Comparison of ENCODE assay signal across 8 cellular contexts in genomic region chr9:131393622-131394463, GRCh38. TPM values are rescaled to one million over a fixed set of nuclear protein-coding genes. Genes with fewer than 3 reads are reported as not detected.
DNase-seq lines count a peak whose midpoint lies in the region; ATAC-seq and TF ChIP-seq lines count a peak whose summit lies in the region.

Gene PRRC2B, plus strand, starts transcription at chr9:131394086. Its CDS starts 36,059 bp downstream, at chr9:131430145.

- no peaks in the 10 kb centered on the region for H3K27me3 Mint-ChIP-seq in CD8-positive, alpha-beta T cell (ENCODE audit: low read depth)
- H3K27me3 Mint-ChIP-seq in natural killer cell (ENCODE audit: low read depth in 2 of 2): no peaks in the 10 kb centered on the region

- intact Hi-C loops in CD8-positive, alpha-beta T cell (cut with DNase I, micrococcal nuclease): loop anchor here (1.0 to 10.0 kb wide), 6 partner anchors 15 to 961 kb away; partner anchors contain the start of genes POMT1 (in 1 of the 2), SETX (in 1 of the 2) and UCK1 (in 1 of the 2)
- intact Hi-C loops in natural killer cell (cut with micrococcal nuclease): loop anchor here (1.0 kb wide), 1 partner anchor 21 kb away; no protein-coding TSS in a partner anchor

- H3K27ac ChIP-seq in CD8-positive, alpha-beta T cell (ENCODE audit: low read depth, low read length): peak within 1 kb of the TSS; percentile 78

- peak within 1 kb of the TSS; percentile 92 for H3K4me3 Mint-ChIP-seq in CD8-positive, alpha-beta T cell
- H3K4me3 Mint-ChIP-seq in natural killer cell: peak within 1 kb of the TSS; percentile 92

- no peaks in the 10 kb centered on the region for H3K9me3 Mint-ChIP-seq in CD8-positive, alpha-beta T cell
- no peaks in the 10 kb centered on the region for H3K9me3 Mint-ChIP-seq in natural killer cell

- peaks cover 49% of the 10 kb centered on the region for H3K4me1 Mint-ChIP-seq in CD8-positive, alpha-beta T cell (ENCODE audit: low read depth)
- H3K4me1 Mint-ChIP-seq in natural killer cell: peaks cover 41 to 47% of the 10 kb centered on the region in 2 donors

- no peaks in the 10 kb centered on the region for H3K36me3 ChIP-seq in CD8-positive, alpha-beta T cell (ENCODE audit: insufficient read depth, low read length)

- peak; percentile 68 to 91 (median 83) for DNase-seq in CD8-positive, alpha-beta T cell
- DNase-seq in HuH-7.5 (ENCODE audit: low spot score) (peak; percentile 91), RPMI7951 (ENCODE audit: low read depth) (peak; percentile 75), fibroblast of pulmonary artery (ENCODE audit: low read depth) (peak; percentile 84), natural killer cell (peak; percentile 78)
- DNase-seq in activated T-helper 9 cell treated with anti-CD3 and anti-CD28 coated beads, Interleukin-2, amount 50 U/mL, for 16 hours (ENCODE audit: low read depth): peak; percentile 85
- DNase-seq in stimulated activated naive CD4-positive, alpha-beta T cell treated with Interleukin-2 at 50 U/mL for 16 hours (lab: John Stamatoyannopoulos, UW): peak; percentile 83

- POLR2A ChIA-PET in CD8-positive, alpha-beta T cell (lab: Charles Lee): interaction anchor here (1.4 kb wide), 1 partner anchor 21 kb away, joined by 9 read pairs; no protein-coding TSS in a partner anchor

- CTCF ChIA-PET in CD8-positive, alpha-beta T cell (lab: Charles Lee): interaction anchor here (1.2 kb wide), 1 partner anchor 19 kb away, joined by 3 read pairs; no protein-coding TSS in a partner anchor

- ATAC-seq in CD8-positive, alpha-beta T cell: peak; percentile 49
- ATAC-seq in GM19467 (IDR thresholded peaks at IDR 0.05; ENCODE audit: unreplicated experiment) (peak; percentile 43), natural killer cell (peak; percentile 65 to 81 (median 70))

- peak within 1 kb of the TSS; percentile 97 for H3K27ac Mint-ChIP-seq in CD8-positive, alpha-beta T cell
- H3K27ac Mint-ChIP-seq in natural killer cell: peak within 1 kb of the TSS; percentile 92 to 93

- no peaks in the 10 kb centered on the region for H3K27me3 ChIP-seq in CD8-positive, alpha-beta T cell (ENCODE audit: insufficient read depth, low read length)

- TF ChIP-seq CTCF in CD8-positive, alpha-beta T cell (IDR thresholded peaks at IDR 0.05): peak; percentile 36
- TF ChIP-seq CTCF in fibroblast of pulmonary artery (IDR thresholded peaks at IDR 0.05; ENCODE audit: low read length, missing control alignments) (no peak), natural killer cell (IDR thresholded peaks at IDR 0.05) (peak; percentile 52)

- peak within 1 kb of the TSS; percentile 63 for H3K4me3 ChIP-seq in CD8-positive, alpha-beta T cell (ENCODE audit: low read depth, low read length)
- H3K4me3 ChIP-seq in fibroblast of pulmonary artery (replicated peaks; ENCODE audit: low read depth, low read length): peak within 1 kb of the TSS; percentile 64

- H3K4me1 ChIP-seq in CD8-positive, alpha-beta T cell (ENCODE audit: insufficient read depth, low read length): peaks cover 44% of the 10 kb centered on the region

- H3K36me3 Mint-ChIP-seq in CD8-positive, alpha-beta T cell: peaks cover 10% of the 10 kb centered on the region
- no peaks in the 10 kb centered on the region for H3K36me3 Mint-ChIP-seq in natural killer cell

- no peaks in the 10 kb centered on the region for H3K9me3 ChIP-seq in CD8-positive, alpha-beta T cell (ENCODE audit: low read length)

RNA-seq across cellular contexts. Expression of gene PRRC2B, which starts in this region (rescaled TPM):
- 100 to 1,000 TPM; 234 to 251 TPM for total RNA-seq in CD8-positive, alpha-beta T cell
- total RNA-seq in RPMI7951 (2014; rRNA removed; shearing (Covaris generic)): 17.4 and 30.6 TPM in 2 replicates
- total RNA-seq in natural killer cell: 100 to 1,000 TPM; 249 to 275 (median 274) TPM

Comparison
In these comparisons a context has a peak if more than half of its experiments do, and no peak if none do; other contexts are left out.
1. Peak in every context shown above with its lines: DNase-seq, ATAC-seq, H3K4me3 ChIP-seq and H3K27ac ChIP-seq.